In genomic region chr11:43360361-43361032, GRCh38 we compare ENCODE assay signal across 9 cellular contexts. TPM values are rescaled to one million over a fixed set of nuclear protein-coding genes. Genes with fewer than 3 reads are reported as not detected.
DNase-seq lines count a peak whose midpoint lies in the region; ATAC-seq and TF ChIP-seq lines count a peak whose summit lies in the region.
"Had no signal": no experiment of that assay in that cellular context is flagged by ENCODE, and none has a peak within 500 bp of the region (broad histone marks: within the 10 kb centered on the region; RNA-seq: fewer than 3 reads in every experiment).

No MANE protein-coding gene starts in this region.

- no peaks in the 10 kb centered on the region; the same call in none of the 2 replicates for H3K36me3 ChIP-seq in Panc1 (ENCODE audit: control insufficient read depth, insufficient read depth, low read length)
- no peaks in the 10 kb centered on the region for H3K36me3 ChIP-seq in smooth muscle cell (ENCODE audit: low read depth)

- DNase-seq in activated CD4-positive, alpha-beta T cell treated with anti-CD3 and anti-CD28 coated beads, Interleukin-2, amount 10 ng/mL, durations not matched to agents 24 days and 14 days, result no peak
- DNase-seq in activated CD4-positive, alpha-beta T cell treated with anti-CD3 and anti-CD28 coated beads for 1 hour, result no peak
- DNase-seq in Panc1 (ENCODE audit: low read depth, low spot score) (no peak), erythroblast (lab: John Stamatoyannopoulos, UW) (peak; percentile 55 to 75), smooth muscle cell (lab: John Stamatoyannopoulos, UW; ENCODE audit: unreplicated experiment) (no peak), anterior cingulate cortex (lab: John Stamatoyannopoulos, UW) (no peak), NCI-H774 (lab: John Stamatoyannopoulos, UW) (no peak)
- DNase-seq: NCI-H2081 treated with DMSO at 0.1 percent for 48 hours had no signal

- H3K27ac ChIP-seq in Panc1 (ENCODE audit: low read length), result peak overlapping the region; percentile 98; the same call in 1 of the 2 replicates
- no peak overlapping the region for H3K27ac ChIP-seq in smooth muscle cell (ENCODE audit: low read depth)

- BruUV-seq in Panc1 (replicated peaks; lab: Mats Ljungman, UMichigan), result TSS peak; percentile 71

- H3K4me1 Mint-ChIP-seq in activated CD4-positive, alpha-beta T cell treated with anti-CD3 and anti-CD28 coated beads, Interleukin-2, amount 10 ng/mL, durations not matched to agents 24 days and 14 days, result peaks cover 30% of the 10 kb centered on the region

- POLR2A ChIA-PET in Panc1 (lab: Charles Lee), result no interaction called here

- TF ChIP-seq POLR2A in erythroblast (IDR thresholded peaks at IDR 0.05; ENCODE audit: low read length), result no peak

- peak overlapping the region; percentile 99 for H3K4me3 Mint-ChIP-seq in activated CD4-positive, alpha-beta T cell treated with anti-CD3 and anti-CD28 coated beads, Interleukin-2, amount 10 ng/mL, durations not matched to agents 24 days and 14 days

- peak overlapping the region; percentile 91 for H3K4me2 ChIP-seq in smooth muscle cell

- peaks cover 24% of the 10 kb centered on the region for H3K36me3 Mint-ChIP-seq in activated CD4-positive, alpha-beta T cell treated with anti-CD3 and anti-CD28 coated beads, Interleukin-2, amount 10 ng/mL, durations not matched to agents 24 days and 14 days (ENCODE audit: low read depth)

- H3K4me3 ChIP-seq in Panc1 (ENCODE audit: low read depth in 2 of 2, low read length in 2 of 2) (peak overlapping the region; percentile 80 to 100), smooth muscle cell (peak overlapping the region; percentile 93)

- H3K9me3 ChIP-seq in Panc1 (ENCODE audit: control insufficient read depth, insufficient read depth, low read depth, low read length), result no peaks in the 10 kb centered on the region
- no peaks in the 10 kb centered on the region for H3K9me3 ChIP-seq in smooth muscle cell (replicated peaks; ENCODE audit: low read depth)

- 76% methylated on average over 1 of the region's 1 CpG for WGBS in smooth muscle cell (ENCODE audit: low lambda C conversion rate)

- H2AFZ ChIP-seq in smooth muscle cell (ENCODE audit: low read depth), result no peak overlapping the region

- H3K27me3 ChIP-seq in Panc1 (ENCODE audit: control insufficient read depth, insufficient read depth, low read length) (no peaks in the 10 kb centered on the region), smooth muscle cell (ENCODE audit: low read depth) (no peaks in the 10 kb centered on the region)

- H3K79me2 ChIP-seq in smooth muscle cell (ENCODE audit: low read depth), result peaks cover 66% of the 10 kb centered on the region

- H3K9ac ChIP-seq in smooth muscle cell (ENCODE audit: low read depth), result no peak overlapping the region

- peaks cover 57% of the 10 kb centered on the region for H4K20me1 ChIP-seq in smooth muscle cell (ENCODE audit: low read depth)

- H3K27ac Mint-ChIP-seq in activated CD4-positive, alpha-beta T cell treated with anti-CD3 and anti-CD28 coated beads, Interleukin-2, amount 10 ng/mL, durations not matched to agents 24 days and 14 days, result peak overlapping the region; percentile 97

- CTCF ChIA-PET in Panc1 (lab: Charles Lee), result interaction anchor here (0.6 kb wide), 1 partner anchor 12 kb away, joined by 5 read pairs; no protein-coding TSS in a partner anchor

- H3K9me3 Mint-ChIP-seq in activated CD4-positive, alpha-beta T cell treated with anti-CD3 and anti-CD28 coated beads, Interleukin-2, amount 10 ng/mL, durations not matched to agents 24 days and 14 days, result no peaks in the 10 kb centered on the region

- H3F3A ChIP-seq in smooth muscle cell (ENCODE audit: low read depth), result no peaks in the 10 kb centered on the region

- no peak for TF ChIP-seq CTCF in Panc1 (IDR thresholded peaks at IDR 0.05)
- TF ChIP-seq CTCF in smooth muscle cell (IDR thresholded peaks at IDR 0.05; ENCODE audit: borderline replicate concordance, insufficient read depth, poor library complexity, severe bottlenecking), result no peak

- H3K27me3 Mint-ChIP-seq in activated CD4-positive, alpha-beta T cell treated with anti-CD3 and anti-CD28 coated beads, Interleukin-2, amount 10 ng/mL, durations not matched to agents 24 days and 14 days, result no peaks in the 10 kb centered on the region

- in situ Hi-C loops in Panc1 (cut with HindIII; ENCODE audit: low pct_unique_long_range_greater_than_20kb, low sequenced_read_pairs), result no loop called here

- ATAC-seq in Panc1 (no peak), HG03342 (IDR thresholded peaks at IDR 0.05; ENCODE audit: unreplicated experiment) (no peak)

- H3K4me1 ChIP-seq in Panc1 (ENCODE audit: control insufficient read depth, insufficient read depth, low read length) (peaks cover 19% of the 10 kb centered on the region), smooth muscle cell (ENCODE audit: low read depth) (peaks cover 13% of the 10 kb centered on the region)

- intact Hi-C loops in activated CD4-positive, alpha-beta T cell treated with anti-CD3 and anti-CD28 coated beads, Interleukin-2, amount 10 ng/mL, durations not matched to agents 24 days and 14 days (cut with micrococcal nuclease), result no loop called here
- intact Hi-C loops in Panc1 (cut with micrococcal nuclease; ENCODE audit: unreplicated experiment), result no loop called here

RNA-seq across cellular contexts. Expression of gene TTC17, which starts 1.8 kb away (rescaled TPM):
- total RNA-seq in activated CD4-positive, alpha-beta T cell treated with anti-CD3 and anti-CD28 coated beads, Interleukin-2, amount 10 ng/mL, durations not matched to agents 24 days and 14 days, result 64.9 and 75.1 TPM in 2 replicates
- total RNA-seq in Panc1 (2021; ENCODE audit: unreplicated experiment), result 54.2 TPM
- 35.9 TPM for polyA plus RNA-seq in Panc1 (2012; ENCODE audit: insufficient read length)
- 73.1 and 113 TPM in 2 replicates for total RNA-seq in smooth muscle cell
- 35.9 and 43.5 TPM in 2 replicates for polyA plus RNA-seq in smooth muscle cell

RNA-seq across cellular contexts. Expression of gene API5, which starts 48.7 kb away (rescaled TPM):
- 171 and 182 TPM in 2 replicates for total RNA-seq in activated CD4-positive, alpha-beta T cell treated with anti-CD3 and anti-CD28 coated beads, Interleukin-2, amount 10 ng/mL, durations not matched to agents 24 days and 14 days
- 102 TPM for total RNA-seq in Panc1 (2021; ENCODE audit: unreplicated experiment)
- polyA plus RNA-seq in Panc1 (2012; ENCODE audit: insufficient read length), result 51.1 TPM
- 49.7 and 74.8 TPM in 2 replicates for total RNA-seq in smooth muscle cell
- polyA plus RNA-seq in smooth muscle cell, result 31.4 and 35.2 TPM in 2 replicates

Comparison
In these comparisons a context has a peak if more than half of its experiments do, and no peak if none do; other contexts are left out.
1. DNase-seq: peak in erythroblast (2 of 2); none in activated CD4-positive, alpha-beta T cell treated with anti-CD3 and anti-CD28 coated beads, Interleukin-2, amount 10 ng/mL, durations not matched to agents 24 days and 14 days (single experiment), activated CD4-positive, alpha-beta T cell treated with anti-CD3 and anti-CD28 coated beads for 1 hour (single experiment), Panc1 (single experiment), smooth muscle cell (single experiment), anterior cingulate cortex (0 of 58) and NCI-H774 (single experiment).